In genomic region chr3:151944356-151944755, GRCh38 we compare ENCODE assay signal across 11 cellular contexts.
"Had no signal": no experiment of that assay in that cellular context is flagged by ENCODE, and none has a peak within 500 bp of the region (broad histone marks: within the 10 kb centered on the region; RNA-seq: fewer than 3 reads in every experiment).

No MANE protein-coding gene starts in this region.

- H3K4me1 Mint-ChIP-seq: GM23338 had no signal

- FAIRE-seq: H1, H54 had no signal

- H3K4me3 ChIP-seq: GM23248, GM23338, HAP-1 had no signal

- H3K27ac ChIP-seq: GM23248 had no signal

- H3K36me3 ChIP-seq: HAP-1 had no signal

- H3K9me3 ChIP-seq: HAP-1 had no signal

- H3K4me3 Mint-ChIP-seq: GM23338, H9, HFFc6 had no signal

- H3K4me1 ChIP-seq: HAP-1 had no signal

- H3K4me2 ChIP-seq: GM23338 had no signal

- H3K9ac ChIP-seq: GM23248 had no signal

- H3K9me3 Mint-ChIP-seq: GM23338, H9, HFFc6 had no signal

- H3K27ac Mint-ChIP-seq: GM23338, H9, HFFc6 had no signal

- H2AFZ ChIP-seq: GM23248, GM23338 had no signal

- DNase-seq: GM23248, GOT3, H7, H9, HCEC 1CT, HFFc6 had no signal

- ATAC-seq: GM23338, HCT116 had no signal
